15 cellular contexts compared by ENCODE assay signal in genomic region chr2:47301277-47301618, GRCh38.
A peak's percentile ranks its signal among the peaks of the same experiment; 100 is the strongest.
DNase-seq lines count a peak whose midpoint lies in the region; ATAC-seq and TF ChIP-seq lines count a peak whose summit lies in the region.
"Had no signal": no experiment of that assay in that cellular context is flagged by ENCODE, and none has a peak within 500 bp of the region (broad histone marks: within the 10 kb centered on the region; RNA-seq: fewer than 3 reads in every experiment).

No MANE protein-coding gene starts in this region.

- H3K4me1 Mint-ChIP-seq in naive B cell = peaks cover 25 to 38% (median 29%) of the 10 kb centered on the region in 3 donors
- H3K4me1 Mint-ChIP-seq in HFFc6 (ENCODE audit: low read depth) = peaks cover 25% of the 10 kb centered on the region

- H3K36me3 Mint-ChIP-seq in naive B cell (peaks cover 0 to 5% of the 10 kb centered on the region in 2 donors), HFFc6 (ENCODE audit: low read depth) (no peaks in the 10 kb centered on the region)
- H3K36me3 Mint-ChIP-seq: CD8-positive, alpha-beta memory T cell; natural killer cell had no signal

- TF ChIP-seq CTCF in RWPE1 (conservative IDR thresholded peaks at IDR 0.05; ENCODE audit: low read depth) (no peak), HFFc6 (IDR thresholded peaks at IDR 0.05) (no peak)

- POLR2A ChIA-PET in RWPE1 (lab: Yijun Ruan, JAX; ENCODE audit: low non-redundant PET) = no interaction called here

- peaks cover 9 to 18% (median 14%) of the 10 kb centered on the region in 3 donors for H3K27me3 Mint-ChIP-seq in naive B cell
- peaks cover 8% of the 10 kb centered on the region for H3K27me3 Mint-ChIP-seq in HFFc6 (ENCODE audit: insufficient read depth)

- H3K9me3 Mint-ChIP-seq in naive B cell = no peaks in the 10 kb centered on the region
- no peaks in the 10 kb centered on the region for H3K9me3 Mint-ChIP-seq in HFFc6
- H3K9me3 Mint-ChIP-seq: activated CD4-positive, alpha-beta memory T cell treated with anti-CD3 and anti-CD28 coated beads, Interleukin-2, amount 10 ng/mL, durations not matched to agents 7 days and 5 days; CD8-positive, alpha-beta memory T cell; endodermal cell; natural killer cell had no signal

- H3K27ac ChIP-seq in RWPE1 = no peak overlapping the region

- DNase-seq in naive B cell = peak; percentile 42
- no peak for DNase-seq in DMS153 treated with DMSO at 0.1 percent for 48 hours (lab: John Stamatoyannopoulos, UW; ENCODE audit: unreplicated experiment)
- no peak for DNase-seq in RWPE1 (ENCODE audit: low spot score)
- no peak for DNase-seq in HFFc6
- no peak for DNase-seq in foreskin melanocyte
- DNase-seq: activated CD4-positive, alpha-beta memory T cell treated with anti-CD3 and anti-CD28 coated beads, Interleukin-2, amount 10 ng/mL, durations not matched to agents 7 days and 5 days; CD8-positive, alpha-beta memory T cell; endodermal cell; natural killer cell; uterus had no signal

- H3K4me3 Mint-ChIP-seq in naive B cell = peak overlapping the region; percentile 10 to 81 (median 72)
- no peak overlapping the region for H3K4me3 Mint-ChIP-seq in HFFc6
- H3K4me3 Mint-ChIP-seq: activated CD4-positive, alpha-beta memory T cell treated with anti-CD3 and anti-CD28 coated beads, Interleukin-2, amount 10 ng/mL, durations not matched to agents 7 days and 5 days; endodermal cell had no signal

- CTCF ChIA-PET in RWPE1 (lab: Yijun Ruan, JAX) = interaction anchor here (0.6 kb wide), 1 partner anchor 28 kb away, joined by 4 read pairs; no protein-coding TSS in a partner anchor

- H3K27ac Mint-ChIP-seq in naive B cell = peak overlapping the region in 5 of 6 donors; percentile 42 to 96 (median 83)
- H3K27ac Mint-ChIP-seq in HFFc6 = no peak overlapping the region
- H3K27ac Mint-ChIP-seq: activated CD4-positive, alpha-beta memory T cell treated with anti-CD3 and anti-CD28 coated beads, Interleukin-2, amount 10 ng/mL, durations not matched to agents 7 days and 5 days; CD8-positive, alpha-beta memory T cell; endodermal cell had no signal

- peak; percentile 59 for ATAC-seq in GM18517 (IDR thresholded peaks at IDR 0.05; ENCODE audit: unreplicated experiment)
- peak; percentile 65 for ATAC-seq in GM21528 (IDR thresholded peaks at IDR 0.05; ENCODE audit: low FRiP score, unreplicated experiment)
- ATAC-seq in HG03196 (IDR thresholded peaks at IDR 0.05; ENCODE audit: unreplicated experiment) = peak; percentile 48
- peak; percentile 72 to 78 for ATAC-seq in naive B cell (ENCODE audit: low read depth in 2 of 2)
- ATAC-seq: HepG2, SK-N-SH treated with all-trans-retinoic acid at 6 μM for 48 hours had no signal
